Comparison of ENCODE assay signal across 8 cellular contexts in the genomic region with DNA sequence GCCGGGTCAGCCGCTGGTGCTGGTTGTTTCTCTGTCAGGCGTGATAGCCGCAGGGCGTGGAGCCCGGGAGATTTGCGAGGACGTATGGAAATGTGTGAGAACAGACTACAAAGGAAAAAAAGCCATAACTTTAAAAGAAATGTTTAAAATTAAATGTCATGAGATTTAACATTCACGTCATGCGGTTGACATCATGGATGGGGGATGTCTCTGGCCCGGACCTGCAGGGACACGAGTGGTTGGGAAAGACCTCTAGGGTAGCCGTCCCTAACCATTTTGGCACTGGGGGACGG. TPM values are rescaled to one million over a fixed set of nuclear protein-coding genes. Genes with fewer than 3 reads are reported as not detected.
A peak's percentile ranks its signal among the peaks of the same experiment; 100 is the strongest.
DNase-seq lines count a peak whose midpoint lies in the region; ATAC-seq and TF ChIP-seq lines count a peak whose summit lies in the region.

No MANE protein-coding gene starts in this region.

- H3K9ac ChIP-seq in skeletal muscle tissue (ENCODE audit: low read depth in 1 of 3, low read length in 3 of 3): peak overlapping the region in 2 of 3 donors; percentile 50 to 81

- H3K4me3 Mint-ChIP-seq in GM23338 (peak overlapping the region; percentile 55), WTC11 (peak overlapping the region; percentile 32; the same call in 1 of the 2 replicates), glutamatergic neuron (ENCODE audit: unreplicated experiment) (peak overlapping the region; percentile 67)

- no peak overlapping the region for H3K27ac Mint-ChIP-seq in GM23338
- H3K27ac Mint-ChIP-seq in WTC11: no peak overlapping the region
- no peak overlapping the region for H3K27ac Mint-ChIP-seq in glutamatergic neuron (ENCODE audit: unreplicated experiment)

- no peak overlapping the region for H2AFZ ChIP-seq in GM23338

- H3F3A ChIP-seq in GM23338 (replicated peaks; ENCODE audit: low read depth): no peaks in the 10 kb centered on the region

- H3K4me3 ChIP-seq in GM23338 (peak overlapping the region; percentile 91), skeletal muscle tissue (ENCODE audit: low read length in 3 of 3) (peak overlapping the region; percentile 45 to 87 (median 80))

- H3K9me2 ChIP-seq in GM23338 (ENCODE audit: insufficient read depth): no peaks in the 10 kb centered on the region

- H3K4me1 ChIP-seq in GM23338 (ENCODE audit: insufficient read depth) (peaks cover 34% of the 10 kb centered on the region), skeletal muscle tissue (ENCODE audit: control insufficient read depth in 3 of 3, insufficient read depth in 3 of 3, low read length in 3 of 3) (peaks cover 14 to 18% (median 15%) of the 10 kb centered on the region in 3 donors)

- H3K4me2 ChIP-seq in GM23338: 0 out of 2 replicates have a peak overlapping the region, but pooled peaks have one; percentile 73

- CTCF ChIA-PET in WTC11 (lab: Charles Lee): no interaction called here

- no peak for DNase-seq in GM23338 (ENCODE audit: low spot score)
- DNase-seq in WTC11 (ENCODE audit: low spot score): no peak
- no peak for DNase-seq in glutamatergic neuron
- DNase-seq in NCI-H226: no peak

- peaks cover 32% of the 10 kb centered on the region for H3K4me1 Mint-ChIP-seq in GM23338
- peaks cover 39% of the 10 kb centered on the region for H3K4me1 Mint-ChIP-seq in WTC11
- peaks cover 18% of the 10 kb centered on the region for H3K4me1 Mint-ChIP-seq in glutamatergic neuron (ENCODE audit: low read depth, unreplicated experiment)

- H3K36me3 Mint-ChIP-seq in GM23338 (ENCODE audit: low read depth) (peaks cover 17% of the 10 kb centered on the region), WTC11 (peaks cover 13% of the 10 kb centered on the region), glutamatergic neuron (ENCODE audit: unreplicated experiment) (peaks cover 12% of the 10 kb centered on the region)

- H3K36me3 ChIP-seq in GM23338 (ENCODE audit: insufficient read depth): no peaks in the 10 kb centered on the region
- no peaks in the 10 kb centered on the region for H3K36me3 ChIP-seq in skeletal muscle tissue (ENCODE audit: control insufficient read depth in 3 of 3, insufficient read depth in 3 of 3, low read length in 3 of 3)

- H3K27me3 ChIP-seq in GM23338 (ENCODE audit: insufficient read depth): peaks cover 35% of the 10 kb centered on the region
- H3K27me3 ChIP-seq in skeletal muscle tissue (ENCODE audit: control insufficient read depth in 3 of 3, insufficient read depth in 3 of 3, low read length in 3 of 3): no peaks in the 10 kb centered on the region

- TF ChIP-seq CTCF in GM23338 (conservative IDR thresholded peaks at IDR 0.05; ENCODE audit: low read depth in 2 of 2): no peak
- TF ChIP-seq CTCF in WTC11 (IDR thresholded peaks at IDR 0.05): no peak
- no peak for TF ChIP-seq CTCF in glutamatergic neuron (IDR thresholded peaks at IDR 0.05; ENCODE audit: partially characterized antibody, unreplicated experiment)

- H3K9me3 Mint-ChIP-seq in GM23338 (peaks cover 22% of the 10 kb centered on the region), WTC11 (peaks cover 13% of the 10 kb centered on the region), glutamatergic neuron (ENCODE audit: unreplicated experiment) (peaks cover 20% of the 10 kb centered on the region)

- no peak for ATAC-seq in GM23338
- no peak for ATAC-seq in WTC11
- ATAC-seq in GM19023 (IDR thresholded peaks at IDR 0.05; ENCODE audit: unreplicated experiment): no peak
- no peak for ATAC-seq in HG03045 (IDR thresholded peaks at IDR 0.05; ENCODE audit: unreplicated experiment)
- no peak for ATAC-seq in HG03565 (IDR thresholded peaks at IDR 0.05; ENCODE audit: unreplicated experiment)

- H3K27ac ChIP-seq in GM23338 (ENCODE audit: low read depth) (no peak overlapping the region), skeletal muscle tissue (ENCODE audit: low read depth, low read length) (peak overlapping the region; percentile 87)

- peaks cover 18% of the 10 kb centered on the region for H4K20me1 ChIP-seq in GM23338 (replicated peaks; ENCODE audit: insufficient read depth)

- H3K79me2 ChIP-seq in GM23338 (replicated peaks; ENCODE audit: insufficient read depth): peaks cover 40% of the 10 kb centered on the region

- peaks cover 29% of the 10 kb centered on the region for H3K27me3 Mint-ChIP-seq in GM23338 (ENCODE audit: insufficient read depth, low read depth, poor library complexity)
- H3K27me3 Mint-ChIP-seq in WTC11 (ENCODE audit: low read depth): peaks cover 40% of the 10 kb centered on the region
- H3K27me3 Mint-ChIP-seq in glutamatergic neuron (ENCODE audit: unreplicated experiment): peaks cover 12% of the 10 kb centered on the region

- POLR2A ChIA-PET in WTC11 (lab: Charles Lee): no interaction called here

- H3K9me3 ChIP-seq in skeletal muscle tissue (ENCODE audit: control insufficient read depth in 3 of 3, low read length in 3 of 3): no peaks in the 10 kb centered on the region

TF ChIP-seq in GM23338, 12 proteins besides CTCF, POLR2A, EP300 and RAD21:
- TF ChIP-seq STAT1 (IDR thresholded peaks at IDR 0.05; ENCODE audit: unreplicated experiment) (no peak), CREB1 (CRISPR knock-in tag; IDR thresholded peaks at IDR 0.05; ENCODE audit: low read depth) (no peak), ZNF114 (CRISPR knock-in tag; IDR thresholded peaks at IDR 0.05) (peak; percentile 85), JUNB (IDR thresholded peaks at IDR 0.05; ENCODE audit: unreplicated experiment) (no peak)

TF ChIP-seq in WTC11, 78 proteins besides CTCF, POLR2A, EP300 and RAD21 (continues in another document):
- TF ChIP-seq SOX15 (CRISPR knock-in tag; IDR thresholded peaks at IDR 0.05): no peak
- TF ChIP-seq ATF2 (CRISPR knock-in tag; IDR thresholded peaks at IDR 0.05; ENCODE audit: borderline replicate concordance, low read depth): peak; percentile 83; the same call in 1 of the 2 replicates
- peak; percentile 7 for TF ChIP-seq MLX (CRISPR knock-in tag; IDR thresholded peaks at IDR 0.05)
- TF ChIP-seq NR1H2 (CRISPR knock-in tag; IDR thresholded peaks at IDR 0.05): no peak
- no peak for TF ChIP-seq ZNF138 (CRISPR knock-in tag; conservative IDR thresholded peaks at IDR 0.05)
- TF ChIP-seq USF2 (CRISPR knock-in tag; IDR thresholded peaks at IDR 0.05): no peak
- TF ChIP-seq RELA (CRISPR knock-in tag; IDR thresholded peaks at IDR 0.05; ENCODE audit: borderline replicate concordance): no peak; the same call in 1 of the 2 replicates
- TF ChIP-seq, protein P1, sequence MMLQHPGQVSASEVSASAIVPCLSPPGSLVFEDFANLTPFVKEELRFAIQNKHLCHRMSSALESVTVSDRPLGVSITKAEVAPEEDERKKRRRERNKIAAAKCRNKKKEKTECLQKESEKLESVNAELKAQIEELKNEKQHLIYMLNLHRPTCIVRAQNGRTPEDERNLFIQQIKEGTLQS (CRISPR knock-in tag; conservative IDR thresholded peaks at IDR 0.05): peak; percentile 66; the same call in 1 of the 2 replicates
- TF ChIP-seq ZNF121 (CRISPR knock-in tag; IDR thresholded peaks at IDR 0.05): no peak
- no peak for TF ChIP-seq FOXK1 (CRISPR knock-in tag; IDR thresholded peaks at IDR 0.05)
- TF ChIP-seq ZNF396 (CRISPR knock-in tag; IDR thresholded peaks at IDR 0.05; ENCODE audit: borderline replicate concordance): 0 out of 2 replicates have a peak, but pooled peaks have one; percentile 51
- no peak; the same call in 1 of the 2 replicates for TF ChIP-seq MAX (CRISPR knock-in tag; IDR thresholded peaks at IDR 0.05)
- TF ChIP-seq ZNF416 (CRISPR knock-in tag; IDR thresholded peaks at IDR 0.05): no peak

RNA-seq across cellular contexts. Expression of gene RNF130, which starts 0.6 kb away (rescaled TPM):
- total RNA-seq in GM23338 (2014; rRNA removed; shearing (Covaris generic)): 65.1 and 97.3 TPM in 2 replicates
- polyA plus RNA-seq in GM23338 (2016; fragmentation: Nextera tagmentation; extraction: Ambion mirVana): 55.1 and 60.1 TPM in 2 replicates
- total RNA-seq in WTC11 (2021) (56.2 to 61.0 TPM (median 58.5 TPM) in 3 replicates), glutamatergic neuron (ENCODE audit: unreplicated experiment) (104 TPM), skeletal muscle tissue (19.8 TPM)
